In the genomic region with DNA sequence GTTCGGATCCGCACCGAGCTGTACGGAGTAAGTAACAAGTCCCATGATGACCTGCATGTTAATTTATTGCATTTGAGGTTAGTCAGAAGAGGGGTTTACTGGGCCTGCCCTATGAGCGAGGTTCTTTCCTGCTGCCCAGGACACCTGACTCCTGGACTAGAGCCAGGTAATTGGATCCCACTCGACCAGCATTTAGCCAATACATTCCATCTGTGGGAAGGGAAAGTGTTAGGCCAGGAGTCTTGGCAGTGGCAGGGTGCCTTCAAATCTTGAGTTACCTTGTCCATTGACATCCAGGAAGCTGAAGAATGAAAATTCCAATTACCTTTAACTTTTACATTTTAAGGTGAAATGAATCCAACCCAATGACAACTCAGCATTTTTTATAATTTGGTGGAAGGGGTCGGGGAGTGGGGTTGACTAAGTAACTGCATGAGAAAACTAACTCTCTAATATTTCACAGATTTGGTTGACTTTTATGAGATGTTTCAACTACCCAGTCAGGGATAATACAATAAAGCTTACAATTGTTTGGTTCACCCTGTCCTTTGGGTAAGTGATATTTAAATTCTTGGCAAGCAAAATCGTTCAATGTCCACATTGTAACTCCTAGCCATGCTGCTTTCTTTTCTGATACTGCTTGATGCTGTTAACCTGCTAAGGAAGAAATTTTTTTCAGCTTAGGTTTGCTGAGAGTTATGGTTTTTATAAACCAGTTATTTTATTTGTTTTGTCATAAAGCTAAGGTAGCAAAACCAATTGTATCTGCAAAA, we compare ENCODE assay signal across 19 cellular contexts.
DNase-seq lines count a peak whose midpoint lies in the region; FAIRE-seq and TF ChIP-seq lines count a peak whose summit lies in the region.
"Had no signal": no experiment of that assay in that cellular context is flagged by ENCODE, and none has a peak within 500 bp of the region (broad histone marks: within the 10 kb centered on the region; RNA-seq: fewer than 3 reads in every experiment).

No MANE protein-coding gene starts in this region.

- H3K79me2 ChIP-seq in keratinocyte (ENCODE audit: control insufficient read depth, insufficient read depth, low read length) (no peaks in the 10 kb centered on the region), osteoblast (ENCODE audit: insufficient read depth, low read length) (no peaks in the 10 kb centered on the region)

- no peak overlapping the region for H3K9ac ChIP-seq in keratinocyte (ENCODE audit: control insufficient read depth, extremely low read depth, insufficient read depth, low read length)
- H3K9ac ChIP-seq in colonic mucosa (ENCODE audit: low read depth in 2 of 2, low read length in 2 of 2): no peak overlapping the region

- H3K9me1 ChIP-seq in keratinocyte (ENCODE audit: control insufficient read depth, extremely low read depth, insufficient read depth, low read length): no peaks in the 10 kb centered on the region

- TF ChIP-seq CTCF in keratinocyte (optimal IDR thresholded peaks at IDR 0.05 in 1 of 3, IDR thresholded peaks at IDR 0.05 in 1 of 3, conservative IDR thresholded peaks at IDR 0.05 in 1 of 3; ENCODE audit: extremely low read depth in 1 of 3, insufficient read depth in 2 of 3, low read length in 3 of 3) (no peak), suprapubic skin (IDR thresholded peaks at IDR 0.05) (no peak), osteoblast (IDR thresholded peaks at IDR 0.05; ENCODE audit: extremely low read depth, low read depth, low read length) (no peak), colonic mucosa (IDR thresholded peaks at IDR 0.05) (no peak), GM13976 (IDR thresholded peaks at IDR 0.05; ENCODE audit: borderline replicate concordance, control extremely low read depth, extremely low read depth, insufficient read depth, missing control alignments) (no peak)

- WGBS in suprapubic skin: 83% methylated on average over 8 of the region's 8 CpGs

- H3K27ac ChIP-seq in keratinocyte (ENCODE audit: control insufficient read depth, insufficient read depth, low read length): peak overlapping the region; percentile 48
- peak overlapping the region; percentile 44 for H3K27ac ChIP-seq in suprapubic skin
- no peak overlapping the region for H3K27ac ChIP-seq in osteoblast (ENCODE audit: low read depth, low read length)
- H3K27ac ChIP-seq in colonic mucosa: no peak overlapping the region
- H3K27ac ChIP-seq: dorsolateral prefrontal cortex, uterus had no signal

- no peaks in the 10 kb centered on the region for H4K20me1 ChIP-seq in keratinocyte (ENCODE audit: control insufficient read depth, extremely low read depth, insufficient read depth, low read length)
- H4K20me1 ChIP-seq in osteoblast (ENCODE audit: insufficient read depth, low read length): no peaks in the 10 kb centered on the region

- in situ Hi-C loops in GM13976 (cut with MboI; ENCODE audit: low sequenced_read_pairs, unreplicated experiment): no loop called here

- H3K4me1 ChIP-seq in keratinocyte (ENCODE audit: control insufficient read depth, extremely low read depth, insufficient read depth, low read length) (peaks cover 20% of the 10 kb centered on the region), suprapubic skin (peaks cover 11% of the 10 kb centered on the region), osteoblast (ENCODE audit: insufficient read depth, low read length) (no peaks in the 10 kb centered on the region), colonic mucosa (no peaks in the 10 kb centered on the region)
- H3K4me1 ChIP-seq: right atrium auricular region, uterus had no signal

- H3K4me3 ChIP-seq in keratinocyte (ENCODE audit: control insufficient read depth in 2 of 3, extremely low read depth in 1 of 3, insufficient read depth in 2 of 3, low read depth in 1 of 3, low read length in 3 of 3): no peak overlapping the region
- H3K4me3 ChIP-seq in suprapubic skin: no peak overlapping the region
- no peak overlapping the region for H3K4me3 ChIP-seq in osteoblast (ENCODE audit: insufficient read depth, low read length)
- H3K4me3 ChIP-seq in colonic mucosa: no peak overlapping the region
- H3K4me3 ChIP-seq: dorsolateral prefrontal cortex, esophagus squamous epithelium, right atrium auricular region, uterus had no signal

- peak; percentile 1 for DNase-seq in NCI-H345 (lab: John Stamatoyannopoulos, UW)
- DNase-seq in NCI-H345 treated with DMSO at 0.1 percent for 48 hours (lab: John Stamatoyannopoulos, UW; ENCODE audit: unreplicated experiment): no peak
- DNase-seq in NCI-H69 (lab: John Stamatoyannopoulos, UW): peak; percentile 1
- no peak for DNase-seq in keratinocyte (ENCODE audit: low read depth, low spot score)
- DNase-seq in suprapubic skin (ENCODE audit: low spot score in 2 of 2): no peak
- no peak for DNase-seq in osteoblast (ENCODE audit: insufficient read length, low spot score, missing footprints)
- DNase-seq in colonic mucosa: no peak
- DNase-seq in GM13976 (ENCODE audit: low spot score): no peak
- DNase-seq: activated CD4-positive, alpha-beta memory T cell treated with anti-CD3 and anti-CD28 coated beads for 36 hours; activated T-cell treated with anti-CD3 and anti-CD28 coated beads, Interleukin-2, amount 50 U/mL, for 48 hours; CD4-positive, CD25-positive, alpha-beta regulatory T cell; dorsolateral prefrontal cortex; esophagus squamous epithelium; glutamatergic neuron; NCI-H2081; nephron progenitor cell; RPMI8226; uterus had no signal

- H3K4me2 ChIP-seq in keratinocyte (ENCODE audit: control insufficient read depth, extremely low read depth, insufficient read depth, low read depth, low read length) (no peak overlapping the region), osteoblast (ENCODE audit: insufficient read depth, low read length) (no peak overlapping the region)

- TF ChIP-seq POLR2A in suprapubic skin (IDR thresholded peaks at IDR 0.05): no peak

- no peaks in the 10 kb centered on the region for H3K36me3 ChIP-seq in keratinocyte (ENCODE audit: control insufficient read depth in 2 of 2, extremely low read depth in 1 of 2, insufficient read depth in 2 of 2, low read length in 2 of 2)
- no peaks in the 10 kb centered on the region for H3K36me3 ChIP-seq in suprapubic skin
- no peaks in the 10 kb centered on the region for H3K36me3 ChIP-seq in osteoblast (ENCODE audit: insufficient read depth, low read length)
- H3K36me3 ChIP-seq in colonic mucosa: no peaks in the 10 kb centered on the region
- H3K36me3 ChIP-seq: esophagus squamous epithelium, right atrium auricular region, uterus had no signal

- intact Hi-C loops in colonic mucosa (cut with DNase I): no loop called here

- H3K9me3 ChIP-seq in keratinocyte (ENCODE audit: control insufficient read depth, low read depth, low read length) (no peaks in the 10 kb centered on the region), suprapubic skin (no peaks in the 10 kb centered on the region), osteoblast (ENCODE audit: low read depth, low read length) (no peaks in the 10 kb centered on the region), colonic mucosa (no peaks in the 10 kb centered on the region)
- H3K9me3 ChIP-seq: esophagus squamous epithelium, right atrium auricular region, uterus had no signal

- FAIRE-seq in keratinocyte (lab: Jason Lieb, UNC): peak; percentile 39

- H2AFZ ChIP-seq in keratinocyte (ENCODE audit: control insufficient read depth, low read length) (no peak overlapping the region), osteoblast (ENCODE audit: low read length) (no peak overlapping the region)

- H3K27me3 ChIP-seq in keratinocyte (ENCODE audit: control insufficient read depth, extremely low read depth, insufficient read depth, low read length) (no peaks in the 10 kb centered on the region), suprapubic skin (no peaks in the 10 kb centered on the region), osteoblast (ENCODE audit: insufficient read depth, low read length) (no peaks in the 10 kb centered on the region), colonic mucosa (no peaks in the 10 kb centered on the region)
- H3K27me3 ChIP-seq: esophagus squamous epithelium, right atrium auricular region, uterus had no signal

- no peak for TF ChIP-seq EP300 in suprapubic skin (IDR thresholded peaks at IDR 0.05)

- dilution Hi-C loops in keratinocyte (cut with MboI; ENCODE audit: extremely low pct_ligation_motif_present, low sequenced_read_pairs): no loop called here

Comparison
In these comparisons a context has a peak if more than half of its experiments do, and no peak if none do; other contexts are left out.
1. DNase-seq: peak in NCI-H345 (single experiment) and NCI-H69 (single experiment); none in NCI-H345 treated with DMSO at 0.1 percent for 48 hours (single experiment), keratinocyte (single experiment), suprapubic skin (0 of 2), osteoblast (single experiment), colonic mucosa (single experiment) and GM13976 (single experiment).
2. H3K27ac ChIP-seq: peak in keratinocyte (single experiment) and suprapubic skin (single experiment); none in osteoblast (single experiment) and colonic mucosa (single experiment).